ENCODE assay signal across 31 cellular contexts in the genomic region with DNA sequence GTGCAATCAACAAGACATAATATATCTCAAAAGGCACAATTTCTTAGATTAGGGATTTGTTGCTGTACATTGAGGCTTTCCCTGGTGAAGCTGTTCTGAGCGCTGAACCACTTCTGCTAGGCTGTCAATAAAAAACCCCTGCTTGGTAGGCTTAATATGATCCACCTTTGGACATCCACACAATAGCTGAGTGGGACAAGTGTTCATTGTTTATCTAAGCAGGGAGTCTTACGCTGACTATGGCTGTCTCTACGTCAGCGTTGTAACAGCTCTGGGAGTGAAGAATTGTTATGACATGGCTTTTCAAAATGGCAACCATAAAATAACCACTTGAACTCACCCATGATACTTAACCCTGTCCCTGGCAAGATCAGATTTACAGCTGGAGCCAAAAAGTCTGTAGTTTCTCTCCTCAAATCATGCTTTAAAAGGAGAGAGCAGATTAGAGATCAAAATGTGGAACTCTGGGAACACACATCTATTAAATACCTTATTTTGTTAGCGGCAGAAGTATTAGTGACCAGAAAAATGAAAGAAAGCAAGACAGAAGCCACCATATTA.
A peak's percentile ranks its signal among the peaks of the same experiment; 100 is the strongest.
DNase-seq lines count a peak whose midpoint lies in the region; ATAC-seq and TF ChIP-seq lines count a peak whose summit lies in the region.
"Had no signal": no experiment of that assay in that cellular context is flagged by ENCODE, and none has a peak within 500 bp of the region (broad histone marks: within the 10 kb centered on the region; RNA-seq: fewer than 3 reads in every experiment).

No MANE protein-coding gene starts in this region.

- TF ChIP-seq POLR2A in body of pancreas (IDR thresholded peaks at IDR 0.05) = no peak

- H3K9me3 ChIP-seq in Caco-2 = no peaks in the 10 kb centered on the region
- no peaks in the 10 kb centered on the region for H3K9me3 ChIP-seq in body of pancreas
- H3K9me3 ChIP-seq: ascending aorta, BE2C, left lung, right atrium auricular region, SK-N-SH had no signal

- H3K4me3 Mint-ChIP-seq in nephron (no peak overlapping the region), Caco-2 (ENCODE audit: unreplicated experiment) (no peak overlapping the region)
- H3K4me3 Mint-ChIP-seq: activated T-cell treated with anti-CD3 and anti-CD28 coated beads, Interleukin-2, amount 50 U/mL, for 4 hours; CD8-positive, alpha-beta T cell; memory B cell; T-helper 1 cell treated with Interleukin-12 subunit alpha and Interleukin-12 subunit beta and Interleukin-4 antibody, amounts not matched to agents 30 μg/mL and 1 μg/mL, for 36 hours; type B pancreatic cell had no signal

- TF ChIP-seq CTCF in nephron (IDR thresholded peaks at IDR 0.05; ENCODE audit: unreplicated experiment in 3 of 3) (no peak), Caco-2 (IDR thresholded peaks at IDR 0.05; ENCODE audit: insufficient read depth in 1 of 2, low read depth in 1 of 2, low read length in 1 of 2, severe bottlenecking in 1 of 2, unreplicated experiment in 1 of 2) (no peak), body of pancreas (IDR thresholded peaks at IDR 0.05) (no peak)

- BruUV-seq in Caco-2 (replicated peaks; lab: Mats Ljungman, UMichigan) = no TSS peak

- 63 to 74% methylated on average over 5 of the region's 5 CpGs for WGBS in body of pancreas, 2 donors

- no peaks in the 10 kb centered on the region for H3K27me3 ChIP-seq in Caco-2 (replicated peaks; ENCODE audit: control insufficient read depth, insufficient read depth, low read length)
- H3K27me3 ChIP-seq in body of pancreas = no peaks in the 10 kb centered on the region
- H3K27me3 ChIP-seq: ascending aorta, BE2C, left lung, right atrium auricular region had no signal

- POLR2A ChIA-PET in Caco-2 (lab: Charles Lee) = no interaction called here

- intact Hi-C loops in head of caudate nucleus (cut with DNase I) (no loop called here), Caco-2 (cut with micrococcal nuclease; ENCODE audit: unreplicated experiment) (no loop called here), body of pancreas (cut with DNase I) (no loop called here)

- CTCF ChIA-PET in Caco-2 (lab: Charles Lee) = no interaction called here

- H3K4me1 Mint-ChIP-seq in nephron = peaks cover 26% of the 10 kb centered on the region
- no peaks in the 10 kb centered on the region for H3K4me1 Mint-ChIP-seq in Caco-2 (ENCODE audit: low read depth, unreplicated experiment)
- H3K4me1 Mint-ChIP-seq: memory B cell had no signal

- H3K36me3 Mint-ChIP-seq in nephron (ENCODE audit: low read depth) = no peaks in the 10 kb centered on the region
- no peaks in the 10 kb centered on the region for H3K36me3 Mint-ChIP-seq in Caco-2 (ENCODE audit: insufficient read depth, unreplicated experiment)
- H3K36me3 Mint-ChIP-seq: CD8-positive, alpha-beta T cell; memory B cell; type B pancreatic cell had no signal

- H3K27ac ChIP-seq in body of pancreas = no peak overlapping the region
- H3K27ac ChIP-seq: ascending aorta, coronary artery, epithelial cell of prostate, GM23248, left lung, right atrium auricular region had no signal

- H3K4me3 ChIP-seq in Caco-2 (ENCODE audit: low read depth, low read length) (no peak overlapping the region), body of pancreas (no peak overlapping the region)
- H3K4me3 ChIP-seq: ascending aorta, coronary artery, GM23248, K562, left lung, right atrium auricular region had no signal

- H3K27ac Mint-ChIP-seq in nephron = peak overlapping the region in 2 of 3 experiments; percentile 73 to 88
- H3K27ac Mint-ChIP-seq in Caco-2 (ENCODE audit: unreplicated experiment) = no peak overlapping the region
- H3K27ac Mint-ChIP-seq: CD8-positive, alpha-beta T cell; memory B cell; T-helper 1 cell treated with Interleukin-12 subunit alpha and Interleukin-12 subunit beta and Interleukin-4 antibody, amounts not matched to agents 30 μg/mL and 1 μg/mL, for 36 hours; type B pancreatic cell had no signal

- no peaks in the 10 kb centered on the region for H3K36me3 ChIP-seq in Caco-2 (ENCODE audit: control insufficient read depth, insufficient read depth, low read length)
- H3K36me3 ChIP-seq in body of pancreas (replicated peaks in 1 of 2; ENCODE audit: insufficient read depth in 1 of 2, low read depth in 2 of 2) = no peaks in the 10 kb centered on the region
- H3K36me3 ChIP-seq: ascending aorta, BE2C, left lung, right atrium auricular region had no signal

- DNase-seq in NCI-H1092 (lab: John Stamatoyannopoulos, UW) = peak; percentile 37
- DNase-seq in NCI-H2029 treated with DMSO at 0.1 percent for 48 hours (lab: John Stamatoyannopoulos, UW) = peak; percentile 88
- peak; percentile 33 for DNase-seq in NCI-H774 (lab: John Stamatoyannopoulos, UW)
- no peak for DNase-seq in head of caudate nucleus
- no peak for DNase-seq in Caco-2
- no peak for DNase-seq in body of pancreas
- DNase-seq: activated CD4-positive, alpha-beta T cell treated with anti-CD3 and anti-CD28 coated beads, Interleukin-2, amount 50 U/mL, for 1 hour; activated CD4-positive, CD25-positive, alpha-beta regulatory T cell; activated gamma-delta T cell; activated T-cell treated with anti-CD3 and anti-CD28 coated beads, Interleukin-2, amount 50 U/mL, for 4 hours; BE2C; caudate nucleus; CD8-positive, alpha-beta T cell; DMS79; effector CD8-positive, alpha-beta T cell; GM23248; left lung; NCI-H1436; SK-N-SH; small intestine; stimulated activated naive CD4-positive, alpha-beta T cell had no signal

- no peaks in the 10 kb centered on the region for H3K27me3 Mint-ChIP-seq in nephron (ENCODE audit: low read depth)
- H3K27me3 Mint-ChIP-seq in Caco-2 (ENCODE audit: insufficient read depth, unreplicated experiment) = no peaks in the 10 kb centered on the region
- H3K27me3 Mint-ChIP-seq: memory B cell, type B pancreatic cell had no signal

- H3K9me3 Mint-ChIP-seq in nephron (peaks cover 2% of the 10 kb centered on the region), Caco-2 (ENCODE audit: unreplicated experiment) (no peaks in the 10 kb centered on the region)
- H3K9me3 Mint-ChIP-seq: activated T-cell treated with anti-CD3 and anti-CD28 coated beads, Interleukin-2, amount 50 U/mL, for 4 hours; CD8-positive, alpha-beta T cell; T-helper 1 cell treated with Interleukin-12 subunit alpha and Interleukin-12 subunit beta and Interleukin-4 antibody, amounts not matched to agents 30 μg/mL and 1 μg/mL, for 36 hours; type B pancreatic cell had no signal

- ATAC-seq in GM19463 (IDR thresholded peaks at IDR 0.05; ENCODE audit: unreplicated experiment) (no peak), body of pancreas (no peak)
- ATAC-seq: activated T-cell treated with anti-CD3 and anti-CD28 coated beads, Interleukin-2, amount 50 U/mL, for 4 hours; CD8-positive, alpha-beta T cell; K562; left lung had no signal

- H3K4me1 ChIP-seq in Caco-2 (no peaks in the 10 kb centered on the region), body of pancreas (no peaks in the 10 kb centered on the region)
- H3K4me1 ChIP-seq: ascending aorta, BE2C, left lung, right atrium auricular region had no signal

Comparison
In these comparisons a context has a peak if more than half of its experiments do, and no peak if none do; other contexts are left out.
1. DNase-seq: peak in NCI-H1092 (single experiment), NCI-H2029 treated with DMSO at 0.1 percent for 48 hours (single experiment) and NCI-H774 (single experiment); none in head of caudate nucleus (0 of 42), Caco-2 (0 of 2) and body of pancreas (0 of 4).